Comparison of ENCODE assay signal across 15 cellular contexts in the genomic region with DNA sequence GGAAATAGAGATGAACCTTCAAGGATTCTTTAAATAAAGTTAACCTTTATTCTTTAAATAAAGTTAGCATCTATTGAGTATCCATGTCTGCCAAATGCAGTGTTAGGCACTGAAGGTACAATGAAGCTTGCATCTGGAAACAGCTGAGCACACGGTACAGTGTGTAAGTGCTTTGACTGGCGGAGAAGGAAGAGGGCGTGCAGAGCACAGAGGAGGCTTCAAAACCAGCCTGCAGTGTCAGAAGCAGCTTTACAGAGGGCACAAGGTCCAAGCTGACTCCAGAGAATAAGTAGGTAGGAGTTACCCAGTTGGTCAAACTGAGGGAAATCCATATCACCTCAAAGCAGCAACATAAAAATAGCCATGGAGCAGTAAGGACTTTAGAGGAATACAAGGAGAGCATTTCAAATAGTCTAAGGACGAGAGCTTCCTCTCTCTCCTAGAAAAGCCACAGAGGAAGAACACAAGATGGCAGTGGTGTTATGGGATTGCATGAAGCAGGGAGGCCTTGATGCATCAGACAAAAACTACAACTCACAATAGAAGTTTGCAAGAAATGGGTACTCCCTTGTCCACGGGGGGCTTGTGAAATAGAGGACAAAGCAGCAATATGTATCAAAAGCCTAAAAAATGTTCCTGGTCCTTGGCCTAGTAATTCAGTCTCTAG.
DNase-seq lines count a peak whose midpoint lies in the region; ATAC-seq, FAIRE-seq and TF ChIP-seq lines count a peak whose summit lies in the region.
"Had no signal": no experiment of that assay in that cellular context is flagged by ENCODE, and none has a peak within 500 bp of the region (broad histone marks: within the 10 kb centered on the region; RNA-seq: fewer than 3 reads in every experiment).

No MANE protein-coding gene starts in this region.

- H3K9me3 Mint-ChIP-seq in Calu3 (ENCODE audit: low read depth, unreplicated experiment) (peaks cover 4% of the 10 kb centered on the region), T-cell (no peaks in the 10 kb centered on the region)
- H3K9me3 Mint-ChIP-seq: effector memory CD8-positive, alpha-beta T cell; T-helper 1 cell treated with Interleukin-12 subunit alpha and Interleukin-12 subunit beta and Interleukin-4 antibody, amounts not matched to agents 30 μg/mL and 1 μg/mL, for 36 hours had no signal

- no peaks in the 10 kb centered on the region for H3K9me3 ChIP-seq in mammary epithelial cell (replicated peaks; ENCODE audit: insufficient read depth, low read length)

- intact Hi-C loops in Calu3 (cut with micrococcal nuclease; ENCODE audit: unreplicated experiment) (loop anchor here (1.0 kb wide), 1 partner anchor 137 kb away; no protein-coding TSS in a partner anchor), mammary epithelial cell (cut with micrococcal nuclease) (loop anchor here (1.0 kb wide), 1 partner anchor 137 kb away; no protein-coding TSS in a partner anchor)

- no peak overlapping the region for H2AFZ ChIP-seq in mammary epithelial cell (ENCODE audit: low read depth, low read length)

- H3K36me3 Mint-ChIP-seq in Calu3 (ENCODE audit: insufficient read depth, unreplicated experiment) (peaks cover 11% of the 10 kb centered on the region), T-cell (no peaks in the 10 kb centered on the region)
- H3K36me3 Mint-ChIP-seq: activated naive CD8-positive, alpha-beta T cell had no signal

- TF ChIP-seq CTCF in Calu3 (IDR thresholded peaks at IDR 0.05; ENCODE audit: unreplicated experiment), result peak; percentile 26
- peak; percentile 40 to 58 for TF ChIP-seq CTCF in mammary epithelial cell (conservative IDR thresholded peaks at IDR 0.05 in 1 of 2, IDR thresholded peaks at IDR 0.05 in 1 of 2; ENCODE audit: extremely low read depth in 1 of 2, insufficient read depth in 1 of 2, low read depth in 1 of 2, low read length in 2 of 2)

- no peaks in the 10 kb centered on the region for H3K79me2 ChIP-seq in mammary epithelial cell (ENCODE audit: insufficient read depth, low read length)

- no peak overlapping the region for H3K4me2 ChIP-seq in mammary epithelial cell (ENCODE audit: insufficient read depth, low read depth, low read length)

- CTCF ChIA-PET in Calu3 (lab: Charles Lee), result interaction anchor here (0.5 to 6.4 kb wide), 3 partner anchors 18 to 1304 kb away, joined by 4 to 81 read pairs (median 6); no protein-coding TSS in a partner anchor
- CTCF ChIA-PET in mammary epithelial cell (lab: Charles Lee; ENCODE audit: low non-redundant PET), result interaction anchor here (0.5 to 1.2 kb wide), 4 partner anchors 22 to 486 kb away, joined by 3 to 7 read pairs (median 4); no protein-coding TSS in a partner anchor
- CTCF ChIA-PET in T-cell (lab: Charles Lee), result interaction anchor here in 1 of 2 donors (1.0 kb wide), 1 partner anchor 18 kb away, joined by 3 read pairs; no protein-coding TSS in a partner anchor

- POLR2A ChIA-PET in T-cell (lab: Charles Lee), result no interaction called here

- no peaks in the 10 kb centered on the region for H3K27me3 ChIP-seq in mammary epithelial cell (ENCODE audit: insufficient read depth, low read length)

- no peaks in the 10 kb centered on the region for H4K20me1 ChIP-seq in mammary epithelial cell (ENCODE audit: insufficient read depth, low read length)

- DNase-seq in Calu3 (peak; percentile 40), HTR-8/SVneo (ENCODE audit: insufficient read length, low spot score) (no peak), mammary epithelial cell (peak; percentile 35), lung microvascular endothelial cell (ENCODE audit: low read depth in 2 of 2) (peak; percentile 5 to 9), T-cell (no peak), frontal cortex (ENCODE audit: low spot score in 2 of 2) (no peak), SW480 (ENCODE audit: low spot score) (no peak)
- no peak for DNase-seq in stimulated activated naive CD8-positive, alpha-beta T cell treated with anti-CD3 and anti-CD28 coated beads, Interleukin-15, Interleukin-2, amounts not matched to agents 100 U/mL and 50 U/mL, for 24 hours
- DNase-seq: DMS79; effector memory CD8-positive, alpha-beta T cell; Karpas-422; NCI-H446 treated with DMSO at 0.1 percent for 48 hours; stimulated activated CD4-positive, alpha-beta T cell treated with anti-CD3 and anti-CD28 coated beads, Interleukin-4, amount 100 ng/mL, for 4 hours had no signal

- H3K4me3 Mint-ChIP-seq in Calu3 (ENCODE audit: low read depth, unreplicated experiment), result no peak overlapping the region
- H3K4me3 Mint-ChIP-seq in T-cell, result no peak overlapping the region
- H3K4me3 Mint-ChIP-seq: activated naive CD8-positive, alpha-beta T cell; effector memory CD8-positive, alpha-beta T cell; T-helper 1 cell treated with Interleukin-12 subunit alpha and Interleukin-12 subunit beta and Interleukin-4 antibody, amounts not matched to agents 30 μg/mL and 1 μg/mL, for 36 hours had no signal

- FAIRE-seq in HTR-8/SVneo (lab: Jason Lieb, UNC) (peak; percentile 46), frontal cortex (lab: Jason Lieb, UNC) (no peak)

- dilution Hi-C loops in mammary epithelial cell (cut with HindIII; ENCODE audit: low sequenced_read_pairs), result no loop called here

- in situ Hi-C loops in mammary epithelial cell (cut with MboI; ENCODE audit: low sequenced_read_pairs in 2 of 2), result no loop called here

- ATAC-seq in T-cell (replicated peaks in 1 of 4), result no peak
- ATAC-seq in stimulated activated naive CD8-positive, alpha-beta T cell treated with anti-CD3 and anti-CD28 coated beads, Interleukin-15, Interleukin-2, amounts not matched to agents 100 U/mL and 50 U/mL, for 24 hours, result no peak
- ATAC-seq: effector memory CD8-positive, alpha-beta T cell had no signal

- H3K27me3 Mint-ChIP-seq in Calu3 (ENCODE audit: unreplicated experiment) (no peaks in the 10 kb centered on the region), T-cell (peaks cover 5 to 12% of the 10 kb centered on the region in 2 donors)

- H3K27ac Mint-ChIP-seq in Calu3 (ENCODE audit: unreplicated experiment) (no peak overlapping the region), T-cell (no peak overlapping the region)
- H3K27ac Mint-ChIP-seq: activated naive CD8-positive, alpha-beta T cell; effector memory CD8-positive, alpha-beta T cell; T-helper 1 cell treated with Interleukin-12 subunit alpha and Interleukin-12 subunit beta and Interleukin-4 antibody, amounts not matched to agents 30 μg/mL and 1 μg/mL, for 36 hours had no signal

- H3K36me3 ChIP-seq in mammary epithelial cell (ENCODE audit: insufficient read depth, low read length), result no peaks in the 10 kb centered on the region

- no peak overlapping the region for H3K27ac ChIP-seq in mammary epithelial cell (ENCODE audit: insufficient read depth, low read depth, low read length)

- H3K4me1 ChIP-seq in mammary epithelial cell (ENCODE audit: insufficient read depth, low read length), result peaks cover 18% of the 10 kb centered on the region

- BruUV-seq in Calu3 (replicated peaks; lab: Mats Ljungman, UMichigan), result no TSS peak
- BruUV-seq in mammary epithelial cell (replicated peaks; lab: Mats Ljungman, UMichigan), result no TSS peak

- 72% methylated on average over 4 of the region's 5 CpGs for WGBS in mammary epithelial cell (ENCODE audit: low coverage, missing lambda C conversion rate)

- no peak overlapping the region for H3K4me3 ChIP-seq in mammary epithelial cell (replicated peaks in 1 of 3; ENCODE audit: insufficient read depth in 1 of 3, low read depth in 2 of 3, low read length in 3 of 3)

- H3K9ac ChIP-seq in mammary epithelial cell (ENCODE audit: insufficient read depth, low read length), result no peak overlapping the region

- peaks cover 45% of the 10 kb centered on the region for H3K4me1 Mint-ChIP-seq in Calu3 (ENCODE audit: low read depth, unreplicated experiment)
- no peaks in the 10 kb centered on the region for H3K4me1 Mint-ChIP-seq in T-cell

Comparison
In these comparisons a context has a peak if more than half of its experiments do, and no peak if none do; other contexts are left out.
1. DNase-seq: peak in Calu3 (single experiment), mammary epithelial cell (single experiment) and lung microvascular endothelial cell (2 of 2); none in HTR-8/SVneo (single experiment), T-cell (0 of 34), stimulated activated naive CD8-positive, alpha-beta T cell treated with anti-CD3 and anti-CD28 coated beads, Interleukin-15, Interleukin-2, amounts not matched to agents 100 U/mL and 50 U/mL, for 24 hours (single experiment), frontal cortex (0 of 2) and SW480 (single experiment).